Comparison of ENCODE assay signal across 4 cellular contexts in the genomic region with DNA sequence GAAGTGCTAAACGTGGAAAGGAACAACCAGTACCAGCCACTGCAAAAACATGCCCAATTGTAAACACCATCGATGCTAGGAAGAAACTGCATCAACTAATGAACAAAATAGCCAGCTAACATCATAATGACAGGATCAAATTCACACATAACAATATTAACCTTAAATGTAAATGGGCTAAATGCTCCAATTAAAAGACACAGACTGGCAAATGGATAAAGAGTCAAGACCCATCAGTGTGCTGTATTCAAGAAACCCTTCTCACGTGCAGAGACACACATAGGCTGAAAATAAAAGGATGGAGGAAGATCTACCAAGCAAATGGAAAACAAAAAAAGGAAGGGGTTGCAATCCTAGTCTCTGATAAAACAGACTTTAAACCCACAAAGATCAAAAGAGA.
DNase-seq lines count a peak whose midpoint lies in the region; ATAC-seq, FAIRE-seq and TF ChIP-seq lines count a peak whose summit lies in the region.
"Not testable (repeated sequence)": the region's sequence is repeated elsewhere in the genome, so short reads cannot be mapped to it uniquely, and the experiment has no call there.

No MANE protein-coding gene starts in this region.

- DNase-seq in OCI-LY7 (ENCODE audit: low spot score); K562 (ENCODE audit: extremely low read depth in 1 of 4, low spot score in 3 of 4); endothelial cell (ENCODE audit: low spot score): not testable (repeated sequence)

- not testable (repeated sequence) for H3K4me3 ChIP-seq in HEK293 (ENCODE audit: low read depth, low read length); OCI-LY7 (ENCODE audit: low read depth, low read length, poor library complexity, severe bottlenecking); K562

- H3K4me1 Mint-ChIP-seq in endothelial cell (ENCODE audit: unreplicated experiment): not testable (repeated sequence)

- H3K9ac ChIP-seq in K562 (ENCODE audit: insufficient read depth in 1 of 2, low read depth in 2 of 2, low read length in 2 of 2): not testable (repeated sequence)

- not testable (repeated sequence) for TF ChIP-seq RAD21 in K562 (CRISPR knock-in tag; conservative IDR thresholded peaks at IDR 0.05 in 1 of 2, IDR thresholded peaks at IDR 0.05 in 1 of 2)

- H3K79me2 ChIP-seq in OCI-LY7 (ENCODE audit: insufficient read depth, low read depth, low read length); K562 (ENCODE audit: control insufficient read depth, insufficient read depth, low read length): not testable (repeated sequence)

- not testable (repeated sequence) for H3K27ac ChIP-seq in HEK293 (ENCODE audit: extremely low read depth, low read depth, low read length); OCI-LY7 (ENCODE audit: low read depth, low read length, poor library complexity, severe bottlenecking); K562 (ENCODE audit: extremely low read depth, low read depth, low read length)

- not testable (repeated sequence) for TF ChIP-seq CTCF in HEK293 (tag by site-specific recombination; IDR thresholded peaks at IDR 0.05); OCI-LY7 (conservative IDR thresholded peaks at IDR 0.05; ENCODE audit: low read length); K562 (IDR thresholded peaks at IDR 0.05 in 2 of 3, conservative IDR thresholded peaks at IDR 0.05 in 1 of 3; ENCODE audit: insufficient read depth in 2 of 3, low read depth in 1 of 3, low read length in 3 of 3); endothelial cell (IDR thresholded peaks at IDR 0.05; ENCODE audit: unreplicated experiment)

- intact Hi-C loops in OCI-LY7 (cut with micrococcal nuclease; ENCODE audit: unreplicated experiment); K562 (cut with micrococcal nuclease): not testable (repeated sequence)

- not testable (repeated sequence) for H3K36me3 ChIP-seq in HEK293 (ENCODE audit: control insufficient read depth in 2 of 2, insufficient read depth in 1 of 2, low read length in 2 of 2); OCI-LY7 (ENCODE audit: insufficient read depth, low read length); K562 (ENCODE audit: control insufficient read depth, insufficient read depth, low read length)

- H3K9me2 ChIP-seq in OCI-LY7 (ENCODE audit: insufficient read depth, low read length): not testable (repeated sequence)

- POLR2A ChIA-PET in HEK293 (lab: Yijun Ruan, JAX); OCI-LY7 (lab: Charles Lee); K562 (lab: Yijun Ruan, JAX): not testable (repeated sequence)

- H3K4me3 Mint-ChIP-seq in endothelial cell (ENCODE audit: unreplicated experiment): not testable (repeated sequence)

- not testable (repeated sequence) for H3K36me3 Mint-ChIP-seq in endothelial cell (ENCODE audit: low read depth, unreplicated experiment)

- not testable (repeated sequence) for H3K4me2 ChIP-seq in OCI-LY7 (ENCODE audit: low read length); K562 (ENCODE audit: insufficient read depth, low read length)

- TF ChIP-seq POLR2A in K562 (conservative IDR thresholded peaks at IDR 0.05): not testable (repeated sequence)

- peak overlapping the region; percentile 61 for H3K27ac Mint-ChIP-seq in endothelial cell (ENCODE audit: unreplicated experiment)

- TF ChIP-seq EP300 in K562 (IDR thresholded peaks at IDR 0.05; ENCODE audit: low read length): not testable (repeated sequence)

- in situ Hi-C loops in K562 (cut with MboI): not testable (repeated sequence)

- not testable (repeated sequence) for H3K9me1 ChIP-seq in K562 (ENCODE audit: control insufficient read depth, insufficient read depth, low read length)

- FAIRE-seq in K562 (lab: Jason Lieb, UNC): not testable (repeated sequence)

- WGBS in K562 (ENCODE audit: insufficient coverage, low coverage, missing lambda C conversion rate): 17% methylated on average over 3 of the region's 3 CpGs

- CTCF ChIA-PET in HEK293 (lab: Yijun Ruan, JAX); OCI-LY7 (lab: Charles Lee; ENCODE audit: unreplicated experiment); K562 (lab: Yijun Ruan, JAX; ENCODE audit: low intra/inter-chr PET ratio): not testable (repeated sequence)

- not testable (repeated sequence) for H3K27me3 Mint-ChIP-seq in endothelial cell (ENCODE audit: unreplicated experiment)

- not testable (repeated sequence) for H3K9me3 Mint-ChIP-seq in endothelial cell (ENCODE audit: unreplicated experiment)

- not testable (repeated sequence) for H3K27me3 ChIP-seq in K562 (ENCODE audit: control insufficient read depth in 2 of 2, insufficient read depth in 2 of 2, low read length in 2 of 2)

- not testable (repeated sequence) for ATAC-seq in K562

- not testable (repeated sequence) for H2AFZ ChIP-seq in OCI-LY7 (ENCODE audit: low read length); K562 (ENCODE audit: low read depth, low read length)

- H3K4me1 ChIP-seq in HEK293 (ENCODE audit: control insufficient read depth, insufficient read depth, low read length); OCI-LY7 (ENCODE audit: insufficient read depth, low read length, poor library complexity, severe bottlenecking); K562 (replicated peaks in 1 of 2; ENCODE audit: control insufficient read depth in 2 of 2, insufficient read depth in 2 of 2, low read length in 2 of 2): not testable (repeated sequence)

- not testable (repeated sequence) for H3K9me3 ChIP-seq in HEK293 (ENCODE audit: control insufficient read depth, insufficient read depth, low read depth, low read length); OCI-LY7 (ENCODE audit: low read length); K562 (replicated peaks; ENCODE audit: control insufficient read depth, insufficient read depth, low read depth, low read length)

- TSS peak; percentile 60 for BruUV-seq in OCI-LY7 (replicated peaks; lab: Mats Ljungman, UMichigan)
- not testable (repeated sequence) for BruUV-seq in K562 (replicated peaks; lab: Mats Ljungman, UMichigan)

- H4K20me1 ChIP-seq in OCI-LY7 (ENCODE audit: insufficient read depth, low read length); K562 (replicated peaks; ENCODE audit: control insufficient read depth, insufficient read depth, low read length): not testable (repeated sequence)

TF ChIP-seq in HEK293, 187 proteins besides CTCF, POLR2A, EP300 and RAD21:
- TF ChIP-seq ZNF529 (tag by site-specific recombination; IDR thresholded peaks at IDR 0.05; ENCODE audit: insufficient replicate concordance): peak; percentile 85

TF ChIP-seq in K562, 482 proteins besides CTCF, POLR2A, EP300 and RAD21:
- peak; percentile 86 for TF ChIP-seq ZNF507 (tag; conservative IDR thresholded peaks at IDR 0.05)
